1 cellular context compared by ENCODE assay signal in the genomic region with DNA sequence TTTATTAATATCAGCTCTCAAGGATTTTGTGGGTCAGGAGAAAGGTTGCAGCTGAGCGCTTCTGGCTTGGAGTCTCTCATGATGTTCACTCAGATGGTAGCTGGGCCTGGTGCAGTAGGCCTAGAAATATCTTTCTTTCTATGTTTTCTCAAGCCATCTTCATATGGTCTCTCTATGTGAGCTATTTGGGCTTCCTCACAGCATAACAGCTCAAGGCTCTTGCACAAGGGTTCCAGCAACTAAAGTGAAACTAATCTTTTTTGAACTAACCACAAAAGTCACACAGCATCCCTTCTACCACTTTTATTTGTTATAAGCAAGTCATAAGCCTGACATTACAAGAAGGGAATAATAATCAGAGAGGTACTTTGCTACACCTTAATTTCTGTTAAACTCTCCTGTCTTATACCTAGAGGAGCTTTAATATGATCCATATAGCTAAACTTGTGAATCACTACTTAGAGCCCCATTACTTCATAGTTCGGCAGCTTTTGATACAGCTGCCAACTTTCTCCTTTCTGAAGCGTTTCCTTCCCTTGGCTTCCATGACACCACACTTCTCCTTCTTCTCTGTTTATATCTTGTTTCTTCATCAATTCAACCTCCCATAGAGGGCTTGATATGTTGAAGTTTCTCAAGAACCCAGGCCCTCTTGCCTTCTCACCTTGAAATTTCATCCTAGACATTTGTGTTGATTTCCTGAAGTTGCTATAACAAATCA.
TF ChIP-seq lines count a peak whose summit lies in the region.

No MANE protein-coding gene starts in this region.

TF ChIP-seq in SK-N-SH, 30 proteins besides CTCF, POLR2A, EP300 and RAD21 (continued from another document):
- TF ChIP-seq, protein P1, sequence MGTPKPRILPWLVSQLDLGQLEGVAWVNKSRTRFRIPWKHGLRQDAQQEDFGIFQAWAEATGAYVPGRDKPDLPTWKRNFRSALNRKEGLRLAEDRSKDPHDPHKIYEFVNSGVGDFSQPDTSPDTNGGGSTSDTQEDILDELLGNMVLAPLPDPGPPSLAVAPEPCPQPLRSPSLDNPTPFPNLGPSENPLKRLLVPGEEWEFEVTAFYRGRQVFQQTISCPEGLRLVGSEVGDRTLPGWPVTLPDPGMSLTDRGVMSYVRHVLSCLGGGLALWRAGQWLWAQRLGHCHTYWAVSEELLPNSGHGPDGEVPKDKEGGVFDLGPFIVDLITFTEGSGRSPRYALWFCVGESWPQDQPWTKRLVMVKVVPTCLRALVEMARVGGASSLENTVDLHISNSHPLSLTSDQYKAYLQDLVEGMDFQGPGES (IDR thresholded peaks at IDR 0.05; ENCODE audit: low read depth, low read length): no peak
- TF ChIP-seq RCOR1 (IDR thresholded peaks at IDR 0.05; ENCODE audit: low read length) (no peak), ELF1 (IDR thresholded peaks at IDR 0.05) (no peak), YY1 (IDR thresholded peaks at IDR 0.05; ENCODE audit: low read depth) (no peak), RFX5 (IDR thresholded peaks at IDR 0.05; ENCODE audit: low read length) (no peak), MAX (IDR thresholded peaks at IDR 0.05; ENCODE audit: low read depth) (no peak), TEAD4 (IDR thresholded peaks at IDR 0.05; ENCODE audit: borderline replicate concordance, insufficient read depth) (no peak)
- TF ChIP-seq, protein P2, sequence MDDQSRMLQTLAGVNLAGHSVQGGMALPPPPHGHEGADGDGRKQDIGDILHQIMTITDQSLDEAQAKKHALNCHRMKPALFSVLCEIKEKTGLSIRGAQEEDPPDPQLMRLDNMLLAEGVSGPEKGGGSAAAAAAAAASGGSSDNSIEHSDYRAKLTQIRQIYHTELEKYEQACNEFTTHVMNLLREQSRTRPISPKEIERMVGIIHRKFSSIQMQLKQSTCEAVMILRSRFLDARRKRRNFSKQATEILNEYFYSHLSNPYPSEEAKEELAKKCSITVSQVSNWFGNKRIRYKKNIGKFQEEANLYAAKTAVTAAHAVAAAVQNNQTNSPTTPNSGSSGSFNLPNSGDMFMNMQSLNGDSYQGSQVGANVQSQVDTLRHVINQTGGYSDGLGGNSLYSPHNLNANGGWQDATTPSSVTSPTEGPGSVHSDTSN (IDR thresholded peaks at IDR 0.05): no peak
TF ChIP-seq in SK-N-SH: peak in this region for 0.
